1 cellular context compared by ENCODE assay signal in genomic region chr6:129345890-129346289, GRCh38.
TF ChIP-seq lines count a peak whose summit lies in the region.

No MANE protein-coding gene starts in this region.

TF ChIP-seq in HepG2, 621 proteins besides CTCF, POLR2A, EP300 and RAD21 (continued from another document):
- no peak for TF ChIP-seq ATM (IDR thresholded peaks at IDR 0.05; ENCODE audit: borderline replicate concordance)
- TF ChIP-seq NONO (IDR thresholded peaks at IDR 0.05) = no peak
- no peak for TF ChIP-seq NONO (CRISPR knock-in tag; conservative IDR thresholded peaks at IDR 0.05)
- TF ChIP-seq ZNF441 (CRISPR knock-in tag; IDR thresholded peaks at IDR 0.05; ENCODE audit: borderline replicate concordance) = no peak
